8 cellular contexts compared by ENCODE assay signal in genomic region chr6:2221724-2222274, GRCh38. TPM values are rescaled to one million over a fixed set of nuclear protein-coding genes. Genes with fewer than 3 reads are reported as not detected.
DNase-seq lines count a peak whose midpoint lies in the region; ATAC-seq, FAIRE-seq and TF ChIP-seq lines count a peak whose summit lies in the region.

No MANE protein-coding gene starts in this region.

- ATAC-seq in stimulated activated naive CD8-positive, alpha-beta T cell treated with anti-CD3 and anti-CD28 coated beads, Interleukin-15, Interleukin-2, amounts not matched to agents 100 U/mL and 50 U/mL, for 24 hours = no peak

- H3K79me2 ChIP-seq in endothelial cell of umbilical vein (ENCODE audit: control insufficient read depth, insufficient read depth, low read length) (peaks cover 2% of the 10 kb centered on the region), smooth muscle cell (ENCODE audit: low read depth) (no peaks in the 10 kb centered on the region)

- POLR2A ChIA-PET in endothelial cell of umbilical vein (lab: Charles Lee) = no interaction called here

- TF ChIP-seq POLR2A in endothelial cell of umbilical vein (IDR thresholded peaks at IDR 0.05; ENCODE audit: low read depth, low read length) = no peak

- H3K36me3 ChIP-seq in endothelial cell of umbilical vein (ENCODE audit: control insufficient read depth in 2 of 2, extremely low read depth in 1 of 2, insufficient read depth in 2 of 2, low read length in 2 of 2) (no peaks in the 10 kb centered on the region), smooth muscle cell (ENCODE audit: low read depth) (no peaks in the 10 kb centered on the region)

- no peaks in the 10 kb centered on the region for H3K9me1 ChIP-seq in endothelial cell of umbilical vein (replicated peaks; ENCODE audit: control insufficient read depth, extremely low read depth, insufficient read depth, low read length)

- no peaks in the 10 kb centered on the region for H3K9me3 Mint-ChIP-seq in stimulated activated naive CD8-positive, alpha-beta T cell treated with anti-CD3 and anti-CD28 coated beads, Interleukin-15, Interleukin-2, amounts not matched to agents 100 ng/mL and 50 ng/mL, for 24 hours

- H3K4me1 Mint-ChIP-seq in stimulated activated naive CD8-positive, alpha-beta T cell treated with anti-CD3 and anti-CD28 coated beads, Interleukin-15, Interleukin-2, amounts not matched to agents 100 ng/mL and 50 ng/mL, for 24 hours (ENCODE audit: low read depth) = peaks cover 22% of the 10 kb centered on the region

- TF ChIP-seq CTCF in endothelial cell of umbilical vein (IDR thresholded peaks at IDR 0.05; ENCODE audit: extremely low read depth in 1 of 2, insufficient read depth in 1 of 2, low read depth in 1 of 2, low read length in 2 of 2) (no peak), smooth muscle cell (IDR thresholded peaks at IDR 0.05; ENCODE audit: borderline replicate concordance, insufficient read depth, poor library complexity, severe bottlenecking) (no peak)

- H3K27ac Mint-ChIP-seq in stimulated activated naive CD8-positive, alpha-beta T cell treated with anti-CD3 and anti-CD28 coated beads, Interleukin-15, Interleukin-2, amounts not matched to agents 100 ng/mL and 50 ng/mL, for 24 hours = peak overlapping the region; percentile 42

- CTCF ChIA-PET in endothelial cell of umbilical vein (lab: Charles Lee) = interaction anchor here (1.1 to 6.1 kb wide), 3 partner anchors 13 to 412 kb away, joined by 3 to 31 read pairs (median 4); no protein-coding TSS in a partner anchor

- intact Hi-C loops in endothelial cell of umbilical vein (cut with micrococcal nuclease) = loop anchor here (1.0 kb wide), 1 partner anchor 18 kb away; no protein-coding TSS in a partner anchor

- H3K4me2 ChIP-seq in endothelial cell of umbilical vein (ENCODE audit: insufficient read depth, low read length) (peak overlapping the region; percentile 83), smooth muscle cell (no peak overlapping the region)

- WGBS in smooth muscle cell (ENCODE audit: low lambda C conversion rate) = 85% methylated on average over 6 of the region's 6 CpGs

- H3K27ac ChIP-seq in endothelial cell of umbilical vein (ENCODE audit: insufficient read depth, low read depth, low read length) (peak overlapping the region; percentile 43), smooth muscle cell (ENCODE audit: low read depth) (no peak overlapping the region)

- H3K9me3 ChIP-seq in endothelial cell of umbilical vein (replicated peaks; ENCODE audit: control insufficient read depth, insufficient read depth, low read length) (no peaks in the 10 kb centered on the region), smooth muscle cell (replicated peaks; ENCODE audit: low read depth) (no peaks in the 10 kb centered on the region)

- H3K36me3 Mint-ChIP-seq in stimulated activated naive CD8-positive, alpha-beta T cell treated with anti-CD3 and anti-CD28 coated beads, Interleukin-15, Interleukin-2, amounts not matched to agents 100 ng/mL and 50 ng/mL, for 24 hours (ENCODE audit: low read depth) = peaks cover 5% of the 10 kb centered on the region

- peak overlapping the region; percentile 80 for H3K4me3 Mint-ChIP-seq in stimulated activated naive CD8-positive, alpha-beta T cell treated with anti-CD3 and anti-CD28 coated beads, Interleukin-15, Interleukin-2, amounts not matched to agents 100 ng/mL and 50 ng/mL, for 24 hours

- no TSS peak for BruUV-seq in endothelial cell of umbilical vein (replicated peaks; lab: Mats Ljungman, UMichigan)

- H4K20me1 ChIP-seq in endothelial cell of umbilical vein (replicated peaks; ENCODE audit: control insufficient read depth, extremely low read depth, insufficient read depth, low read length) (no peaks in the 10 kb centered on the region), smooth muscle cell (ENCODE audit: low read depth) (no peaks in the 10 kb centered on the region)

- peaks cover 21% of the 10 kb centered on the region for H3K4me1 ChIP-seq in endothelial cell of umbilical vein (ENCODE audit: control insufficient read depth, extremely low read depth, insufficient read depth, low read length)
- peaks cover 6% of the 10 kb centered on the region for H3K4me1 ChIP-seq in smooth muscle cell (ENCODE audit: low read depth)

- H3K27me3 ChIP-seq in endothelial cell of umbilical vein (ENCODE audit: control insufficient read depth in 2 of 2, insufficient read depth in 2 of 2, low read length in 2 of 2) (no peaks in the 10 kb centered on the region), smooth muscle cell (ENCODE audit: low read depth) (no peaks in the 10 kb centered on the region)

- H3K9ac ChIP-seq in endothelial cell of umbilical vein (replicated peaks; ENCODE audit: extremely low read depth, insufficient read depth, low read length) (peak overlapping the region; percentile 80), smooth muscle cell (ENCODE audit: low read depth) (no peak overlapping the region)

- H3K4me3 ChIP-seq in endothelial cell of umbilical vein (replicated peaks in 1 of 3; ENCODE audit: insufficient read depth in 1 of 3, low read depth in 1 of 3, low read length in 3 of 3) (peak overlapping the region; percentile 49 to 85 (median 62)), smooth muscle cell (peak overlapping the region; percentile 28)

- H3F3A ChIP-seq in smooth muscle cell (ENCODE audit: low read depth) = no peaks in the 10 kb centered on the region

- no peaks in the 10 kb centered on the region for H3K27me3 Mint-ChIP-seq in stimulated activated naive CD8-positive, alpha-beta T cell treated with anti-CD3 and anti-CD28 coated beads, Interleukin-15, Interleukin-2, amounts not matched to agents 100 ng/mL and 50 ng/mL, for 24 hours

- peak overlapping the region; percentile 33 for H2AFZ ChIP-seq in endothelial cell of umbilical vein (ENCODE audit: low read depth, low read length)
- no peak overlapping the region for H2AFZ ChIP-seq in smooth muscle cell (ENCODE audit: low read depth)

- DNase-seq in stimulated activated naive CD8-positive, alpha-beta T cell treated with anti-CD3 and anti-CD28 coated beads, Interleukin-15, Interleukin-2, amounts not matched to agents 100 U/mL and 50 U/mL, for 24 hours = no peak
- peak; percentile 11 to 66 for DNase-seq in NOMO-1 (lab: John Stamatoyannopoulos, UW; ENCODE audit: unreplicated experiment in 2 of 2)
- DNase-seq in endothelial cell of umbilical vein (ENCODE audit: low read depth, low spot score) = no peak
- no peak for DNase-seq in smooth muscle cell (lab: John Stamatoyannopoulos, UW; ENCODE audit: unreplicated experiment)
- DNase-seq in DMS153 treated with DMSO at 0.1 percent for 48 hours (lab: John Stamatoyannopoulos, UW; ENCODE audit: unreplicated experiment) = no peak
- DNase-seq in central memory CD4-positive, alpha-beta T cell = no peak
- no peak for DNase-seq in middle frontal gyrus (ENCODE audit: extremely low spot score, low spot score)

- dilution Hi-C loops in endothelial cell of umbilical vein (cut with MboI; ENCODE audit: extremely low pct_ligation_motif_present, low sequenced_read_pairs) = no loop called here

- peak; percentile 31 for FAIRE-seq in endothelial cell of umbilical vein (lab: Jason Lieb, UNC)

TF ChIP-seq in endothelial cell of umbilical vein, 7 proteins besides CTCF, POLR2A, EP300 and RAD21:
- TF ChIP-seq GATA2 (IDR thresholded peaks at IDR 0.05; ENCODE audit: insufficient read depth, insufficient read length, low read depth, low read length) = no peak
- TF ChIP-seq MYC (IDR thresholded peaks at IDR 0.05; ENCODE audit: low read depth, low read length) = no peak
- no peak for TF ChIP-seq FOS (IDR thresholded peaks at IDR 0.05; ENCODE audit: borderline replicate concordance, insufficient read depth, low read length)
- no peak for TF ChIP-seq JUN (IDR thresholded peaks at IDR 0.05; ENCODE audit: borderline replicate concordance, insufficient read depth, insufficient read length, low read depth)

RNA-seq across cellular contexts. Expression of gene GMDS, which starts 23.6 kb away (rescaled TPM):
- total RNA-seq in endothelial cell of umbilical vein (23.5 TPM in 2 replicates), smooth muscle cell (3.2 and 3.7 TPM in 2 replicates)
- polyA plus RNA-seq in endothelial cell of umbilical vein (9.8 and 10.5 TPM in 2 replicates), smooth muscle cell (8.5 and 9.7 TPM in 2 replicates)
- 16.1 and 17.1 TPM in 2 replicates for polyA plus RNA-seq in endothelial cell of umbilical vein (2011; cell fraction: cytosol; rRNA removed)
- 10.5 and 13.9 TPM in 2 replicates for polyA plus RNA-seq in endothelial cell of umbilical vein (2011; cell fraction: nucleus; rRNA removed)
- polyA plus RNA-seq in endothelial cell of umbilical vein (2012) = 18.7 and 20.6 TPM in 2 replicates
- 11.4 and 11.9 TPM in 2 replicates for polyA minus RNA-seq in endothelial cell of umbilical vein
- 9.5 TPM for polyA minus RNA-seq in endothelial cell of umbilical vein (2011; cell fraction: cytosol; rRNA and poly(A)+ RNA removed)
- polyA minus RNA-seq in endothelial cell of umbilical vein (2011; cell fraction: nucleus; rRNA and poly(A)+ RNA removed) = 21.8 and 31.4 TPM in 2 replicates

Comparison
In these comparisons a context has a peak if more than half of its experiments do, and no peak if none do; other contexts are left out.
1. DNase-seq: peak in NOMO-1 (2 of 2); none in stimulated activated naive CD8-positive, alpha-beta T cell treated with anti-CD3 and anti-CD28 coated beads, Interleukin-15, Interleukin-2, amounts not matched to agents 100 U/mL and 50 U/mL, for 24 hours (single experiment), endothelial cell of umbilical vein (single experiment), smooth muscle cell (single experiment), DMS153 treated with DMSO at 0.1 percent for 48 hours (single experiment), central memory CD4-positive, alpha-beta T cell (single experiment) and middle frontal gyrus (single experiment).